Comparison of ENCODE assay signal across 11 cellular contexts in genomic region chr1:244349581-244350001, GRCh38.
DNase-seq lines count a peak whose midpoint lies in the region; ATAC-seq and TF ChIP-seq lines count a peak whose summit lies in the region.
"Had no signal": no experiment of that assay in that cellular context is flagged by ENCODE, and none has a peak within 500 bp of the region (broad histone marks: within the 10 kb centered on the region; RNA-seq: fewer than 3 reads in every experiment).

No MANE protein-coding gene starts in this region.

- no peaks in the 10 kb centered on the region for H3K36me3 ChIP-seq in SK-N-SH (replicated peaks in 1 of 2; ENCODE audit: control insufficient read depth in 1 of 2, insufficient read depth in 2 of 2, low read length in 1 of 2)
- no peaks in the 10 kb centered on the region for H3K36me3 ChIP-seq in suprapubic skin
- H3K36me3 ChIP-seq: neutrophil had no signal

- WGBS in SK-N-SH (ENCODE audit: low lambda C conversion rate), result 39% methylated on average over 8 of the region's 8 CpGs
- WGBS in suprapubic skin, result 55% methylated on average over 8 of the region's 8 CpGs

- TF ChIP-seq RAD21 in SK-N-SH (IDR thresholded peaks at IDR 0.05; ENCODE audit: low read length), result no peak

- CTCF ChIA-PET in SK-N-SH (lab: Yijun Ruan, JAX), result no interaction called here

- H3K27me3 Mint-ChIP-seq in activated T-cell treated with anti-CD3 and anti-CD28 coated beads, Interleukin-2, amount 50 U/mL, for 24 hours, result peaks cover 12% of the 10 kb centered on the region

- H3K27ac Mint-ChIP-seq in activated T-cell treated with anti-CD3 and anti-CD28 coated beads, Interleukin-2, amount 50 U/mL, for 24 hours, result peak overlapping the region; percentile 39
- H3K27ac Mint-ChIP-seq: T-helper 17 cell had no signal

- POLR2A ChIA-PET in SK-N-SH (lab: Yijun Ruan, JAX), result no interaction called here

- peaks cover 35% of the 10 kb centered on the region for H3F3A ChIP-seq in SK-N-SH (replicated peaks; ENCODE audit: insufficient read depth)

- H3K79me2 ChIP-seq in SK-N-SH (ENCODE audit: insufficient read depth), result no peaks in the 10 kb centered on the region

- no peaks in the 10 kb centered on the region for H3K9me2 ChIP-seq in SK-N-SH

- H3K4me3 Mint-ChIP-seq in activated T-cell treated with anti-CD3 and anti-CD28 coated beads, Interleukin-2, amount 50 U/mL, for 24 hours, result no peak overlapping the region

- H3K36me3 Mint-ChIP-seq in activated T-cell treated with anti-CD3 and anti-CD28 coated beads, Interleukin-2, amount 50 U/mL, for 24 hours (ENCODE audit: low read depth), result no peaks in the 10 kb centered on the region

- H3K27me3 ChIP-seq in SK-N-SH (ENCODE audit: insufficient read depth), result no peaks in the 10 kb centered on the region
- H3K27me3 ChIP-seq in suprapubic skin, result no peaks in the 10 kb centered on the region

- peaks cover 2 to 33% of the 10 kb centered on the region in 2 experiments; a peak in 3 of 4 replicates for H3K4me1 ChIP-seq in SK-N-SH (ENCODE audit: control insufficient read depth in 1 of 2, insufficient read depth in 2 of 2, low read depth in 1 of 2, low read length in 1 of 2)
- peaks cover 33% of the 10 kb centered on the region for H3K4me1 ChIP-seq in suprapubic skin

- TF ChIP-seq EP300 in SK-N-SH (IDR thresholded peaks at IDR 0.05; ENCODE audit: borderline replicate concordance in 1 of 2, low read depth in 1 of 2, low read length in 1 of 2) (peak; percentile 23 to 92; a peak in 1 of 4 replicates), suprapubic skin (IDR thresholded peaks at IDR 0.05) (no peak)

- H3K27ac ChIP-seq in SK-N-SH (ENCODE audit: low read depth in 2 of 2, low read length in 1 of 2) (peak overlapping the region; percentile 89 to 100; a peak in 3 of 4 replicates), suprapubic skin (peak overlapping the region; percentile 63)
- H3K27ac ChIP-seq: neutrophil had no signal

- peak overlapping the region; percentile 77 for H3K4me2 ChIP-seq in SK-N-SH

- no peaks in the 10 kb centered on the region for H3K9me3 Mint-ChIP-seq in activated T-cell treated with anti-CD3 and anti-CD28 coated beads, Interleukin-2, amount 50 U/mL, for 24 hours

- no peak for TF ChIP-seq POLR2A in suprapubic skin (IDR thresholded peaks at IDR 0.05)

- H3K9me3 ChIP-seq in SK-N-SH (no peaks in the 10 kb centered on the region), suprapubic skin (no peaks in the 10 kb centered on the region)
- H3K9me3 ChIP-seq: neutrophil had no signal

- H3K9ac ChIP-seq in SK-N-SH, result peak overlapping the region; percentile 65; the same call in 1 of the 2 replicates

- no peaks in the 10 kb centered on the region for H4K20me1 ChIP-seq in SK-N-SH (ENCODE audit: insufficient read depth)

- no peak for ATAC-seq in GM18858 (IDR thresholded peaks at IDR 0.05; ENCODE audit: unreplicated experiment)
- ATAC-seq in HG03442 (IDR thresholded peaks at IDR 0.05; ENCODE audit: unreplicated experiment), result no peak
- ATAC-seq: T-helper 17 cell had no signal

- peaks cover 27% of the 10 kb centered on the region for H3K4me1 Mint-ChIP-seq in activated T-cell treated with anti-CD3 and anti-CD28 coated beads, Interleukin-2, amount 50 U/mL, for 24 hours (ENCODE audit: low read depth)

- no peak for DNase-seq in activated T-cell treated with anti-CD3 and anti-CD28 coated beads, Interleukin-2, amount 50 U/mL, for 24 hours
- DNase-seq in activated T-cell treated with anti-CD3 and anti-CD28 coated beads for 4 hours, result no peak
- DNase-seq in SK-N-SH, result no peak
- peak; percentile 47 for DNase-seq in fibroblast of mammary gland (ENCODE audit: low read depth)
- DNase-seq in suprapubic skin (ENCODE audit: low spot score in 2 of 2), result no peak
- DNase-seq in foreskin melanocyte, result no peak
- DNase-seq: NCI-H82, T-helper 17 cell had no signal

- H2AFZ ChIP-seq in SK-N-SH (ENCODE audit: low read depth), result peak overlapping the region; percentile 74; the same call in 1 of the 2 replicates

- H3K4me3 ChIP-seq in SK-N-SH (ENCODE audit: low read depth in 2 of 2, low read length in 1 of 2) (peak overlapping the region in 1 of 2 experiments; percentile 34; a peak in 1 of 4 replicates), fibroblast of mammary gland (ENCODE audit: control insufficient read depth, low read depth, low read length) (no peak overlapping the region), suprapubic skin (no peak overlapping the region)

- TF ChIP-seq CTCF in SK-N-SH (IDR thresholded peaks at IDR 0.05) (no peak), fibroblast of mammary gland (conservative IDR thresholded peaks at IDR 0.05; ENCODE audit: control insufficient read depth, insufficient read depth, low read depth, low read length) (no peak), suprapubic skin (IDR thresholded peaks at IDR 0.05) (no peak)

TF ChIP-seq in SK-N-SH, 30 proteins besides CTCF, POLR2A, EP300 and RAD21 (continues in another document):
- TF ChIP-seq IRF3 (IDR thresholded peaks at IDR 0.05; ENCODE audit: low read depth, low read length) (no peak), REST (IDR thresholded peaks at IDR 0.05; ENCODE audit: low read depth, low read length) (no peak), GATA2 (CRISPR knock-in tag; IDR thresholded peaks at IDR 0.05) (no peak), SMC3 (IDR thresholded peaks at IDR 0.05; ENCODE audit: low read depth, low read length) (no peak), GABPA (IDR thresholded peaks at IDR 0.05; ENCODE audit: low read depth) (no peak), TEAD4 (IDR thresholded peaks at IDR 0.05; ENCODE audit: borderline replicate concordance, insufficient read depth) (peak; percentile 86), SIN3A (IDR thresholded peaks at IDR 0.05; ENCODE audit: borderline replicate concordance, low read depth, low read length) (peak; percentile 63; the same call in 1 of the 2 replicates), FOXJ3 (CRISPR knock-in tag; IDR thresholded peaks at IDR 0.05) (no peak), FOXM1 (IDR thresholded peaks at IDR 0.05; ENCODE audit: low read depth) (peak; percentile 78; the same call in 1 of the 2 replicates), MAX (IDR thresholded peaks at IDR 0.05; ENCODE audit: low read depth) (peak; percentile 67; the same call in 1 of the 2 replicates), CHD2 (IDR thresholded peaks at IDR 0.05; ENCODE audit: low read length, partially characterized antibody) (no peak), RXRA (IDR thresholded peaks at IDR 0.05; ENCODE audit: borderline replicate concordance, low read depth) (peak; percentile 87; the same call in 1 of the 2 replicates), NFIC (IDR thresholded peaks at IDR 0.05; ENCODE audit: borderline replicate concordance) (peak; percentile 65), RFX5 (IDR thresholded peaks at IDR 0.05; ENCODE audit: low read length) (no peak), YY1 (IDR thresholded peaks at IDR 0.05; ENCODE audit: low read depth) (0 out of 2 replicates have a peak, but pooled peaks have one; percentile 10), USF1 (IDR thresholded peaks at IDR 0.05; ENCODE audit: borderline replicate concordance, low read depth) (no peak), NRF1 (IDR thresholded peaks at IDR 0.05; ENCODE audit: low read depth, low read length) (no peak), ELF1 (IDR thresholded peaks at IDR 0.05) (0 out of 2 replicates have a peak, but pooled peaks have one; percentile 22)
